1 cellular context compared by ENCODE assay signal in genomic region chr11:122197055-122197987, GRCh38.
A peak's percentile ranks its signal among the peaks of the same experiment; 100 is the strongest.
TF ChIP-seq lines count a peak whose summit lies in the region.

No MANE protein-coding gene starts in this region.

TF ChIP-seq in SK-N-SH, 30 proteins besides CTCF, POLR2A, EP300 and RAD21 (continued from another document):
- peak; percentile 82 for TF ChIP-seq ZBTB33 (IDR thresholded peaks at IDR 0.05; ENCODE audit: borderline replicate concordance, low read depth)
- no peak for TF ChIP-seq RCOR1 (IDR thresholded peaks at IDR 0.05; ENCODE audit: low read length)
- TF ChIP-seq TCF12 (IDR thresholded peaks at IDR 0.05), result peak; percentile 97
- no peak for TF ChIP-seq CHD2 (IDR thresholded peaks at IDR 0.05; ENCODE audit: low read length, partially characterized antibody)
- TF ChIP-seq POLR2AphosphoS5 (IDR thresholded peaks at IDR 0.05; ENCODE audit: low read depth, low read length), result peak; percentile 88; the same call in 1 of the 2 replicates
- no peak for TF ChIP-seq TAF1 (IDR thresholded peaks at IDR 0.05; ENCODE audit: borderline replicate concordance, low read depth, low read length)
- 0 out of 2 replicates have a peak, but pooled peaks have one; percentile 7 for TF ChIP-seq USF1 (IDR thresholded peaks at IDR 0.05; ENCODE audit: borderline replicate concordance, low read depth)
- TF ChIP-seq FOXM1 (IDR thresholded peaks at IDR 0.05; ENCODE audit: low read depth), result peak; percentile 96
- peak; percentile 95 for TF ChIP-seq MEF2A (IDR thresholded peaks at IDR 0.05; ENCODE audit: borderline replicate concordance, low read depth)
- TF ChIP-seq MAX (IDR thresholded peaks at IDR 0.05; ENCODE audit: low read depth), result peak; percentile 64
- TF ChIP-seq NFIC (IDR thresholded peaks at IDR 0.05; ENCODE audit: borderline replicate concordance), result peak; percentile 95
- peak; percentile 29; the same call in 1 of the 2 replicates for TF ChIP-seq YY1 (IDR thresholded peaks at IDR 0.05; ENCODE audit: low read depth)
- no peak for TF ChIP-seq SMC3 (IDR thresholded peaks at IDR 0.05; ENCODE audit: low read depth, low read length)
- no peak for TF ChIP-seq USF2 (IDR thresholded peaks at IDR 0.05; ENCODE audit: borderline replicate concordance, low read depth, low read length)
- peak; percentile 95 for TF ChIP-seq TEAD4 (IDR thresholded peaks at IDR 0.05; ENCODE audit: borderline replicate concordance, insufficient read depth)
- peak; percentile 100 for TF ChIP-seq FOSL2 (IDR thresholded peaks at IDR 0.05; ENCODE audit: borderline replicate concordance, low read depth)
TF ChIP-seq in SK-N-SH: peak in this region for 17.
